8 cellular contexts compared by ENCODE assay signal in the genomic region with DNA sequence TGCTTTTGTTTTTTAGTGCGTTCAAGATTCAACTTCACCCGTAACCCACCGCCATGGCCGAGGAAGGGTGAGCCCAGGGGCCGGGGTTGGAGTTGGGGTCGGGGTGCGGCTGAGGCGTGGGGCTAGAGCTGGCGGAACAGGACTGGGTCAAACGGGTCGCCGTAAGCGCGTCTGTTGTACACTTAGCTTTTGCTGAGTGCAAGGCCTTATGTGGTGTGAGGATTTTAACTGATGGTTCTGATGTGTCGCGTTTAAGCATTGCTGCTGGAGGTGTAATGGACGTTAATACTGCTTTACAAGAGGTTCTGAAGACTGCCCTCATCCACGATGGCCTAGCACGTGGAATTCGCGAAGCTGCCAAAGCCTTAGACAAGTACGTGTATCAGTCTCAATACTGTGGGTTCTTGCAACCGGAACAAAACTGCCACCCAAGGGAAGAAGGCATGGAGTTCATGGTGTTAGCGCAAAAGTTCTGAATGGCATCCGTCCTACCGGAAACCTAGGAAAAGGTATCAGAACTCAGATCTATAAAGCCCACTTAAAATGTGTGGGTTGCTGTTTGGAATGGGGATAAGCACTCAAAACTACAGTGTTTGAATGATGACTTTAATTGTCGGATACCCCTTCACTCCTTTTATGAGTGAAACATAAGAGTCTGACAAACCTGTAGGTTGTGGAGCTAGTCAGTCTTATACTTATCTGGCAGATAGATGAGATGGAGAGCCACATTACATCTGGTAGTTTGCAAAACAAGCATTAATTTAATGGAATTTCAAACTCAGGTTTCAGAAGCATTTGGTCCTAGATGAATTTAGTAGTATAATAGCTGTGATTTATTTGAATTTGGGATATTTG. TPM values are rescaled to one million over a fixed set of nuclear protein-coding genes. Genes with fewer than 3 reads are reported as not detected.
DNase-seq lines count a peak whose midpoint lies in the region; ATAC-seq and TF ChIP-seq lines count a peak whose summit lies in the region.

No MANE protein-coding gene starts in this region.

- peak; percentile 14 for ATAC-seq in GM21737 (IDR thresholded peaks at IDR 0.05; ENCODE audit: unreplicated experiment)
- ATAC-seq in left lung: no peak

- in situ Hi-C loops in Caki2 (cut with HindIII; ENCODE audit: low pct_unique_long_range_greater_than_20kb, low sequenced_read_pairs) (no loop called here), astrocyte of the spinal cord (cut with HindIII; ENCODE audit: low sequenced_read_pairs) (no loop called here)

- H3K27ac ChIP-seq in left lung: peak overlapping the region in 1 of 2 donors; percentile 92
- H3K27ac ChIP-seq in testis: peak overlapping the region; percentile 26 to 44

- H3K4me1 ChIP-seq in left lung: peaks cover 18 to 56% of the 10 kb centered on the region in 2 donors
- peaks cover 13% of the 10 kb centered on the region for H3K4me1 ChIP-seq in testis

- intact Hi-C loops in left lung (cut with DNase I) (no loop called here), testis (cut with DNase I; ENCODE audit: low total_unique reads) (no loop called here)

- WGBS in testis, 2 donors: 0 to 1% methylated on average over 11 to 27 of the region's 27 CpGs

- H3K4me3 ChIP-seq in MG63 (peak overlapping the region; percentile 81), astrocyte of the spinal cord (ENCODE audit: low read depth, low read length) (peak overlapping the region; percentile 100), left lung (peak overlapping the region; percentile 77 to 79), testis (peak overlapping the region; percentile 82 to 99)

- no peak for TF ChIP-seq POLR2A in testis (IDR thresholded peaks at IDR 0.05)

- H3K36me3 ChIP-seq in MG63 (peaks cover 54% of the 10 kb centered on the region), left lung (peaks cover 0 to 45% of the 10 kb centered on the region in 2 donors), testis (ENCODE audit: low read depth, missing control alignments) (no peaks in the 10 kb centered on the region)

- 0 out of 2 replicates have a peak, but pooled peaks cover 3% of the 10 kb centered on the region for H3K9me3 ChIP-seq in MG63
- no peaks in the 10 kb centered on the region for H3K9me3 ChIP-seq in left lung
- no peaks in the 10 kb centered on the region for H3K9me3 ChIP-seq in testis

- no peaks in the 10 kb centered on the region for H3K27me3 ChIP-seq in MG63
- no peaks in the 10 kb centered on the region for H3K27me3 ChIP-seq in left lung
- H3K27me3 ChIP-seq in testis: no peaks in the 10 kb centered on the region

- peak; percentile 8 for DNase-seq in Caki2 (ENCODE audit: low read depth)
- DNase-seq in MG63: no peak
- DNase-seq in astrocyte of the spinal cord (ENCODE audit: low read depth, low spot score): no peak
- DNase-seq in left lung: no peak
- no peak for DNase-seq in testis
- DNase-seq in retina: no peak
- no peak for DNase-seq in NCI-H1092 (lab: John Stamatoyannopoulos, UW)

- TF ChIP-seq CTCF in astrocyte of the spinal cord (IDR thresholded peaks at IDR 0.05; ENCODE audit: low read depth, low read length) (no peak), left lung (IDR thresholded peaks at IDR 0.05) (no peak), testis (IDR thresholded peaks at IDR 0.05) (no peak)

RNA-seq across cellular contexts. Expression of a gene that starts 0.6 kb away (rescaled TPM):
- 1,252 and 1,375 TPM in 2 replicates for total RNA-seq in Caki2 (2014; rRNA removed; shearing (Covaris generic); ENCODE audit: low replicate concordance)
- total RNA-seq in MG63 (2014; rRNA removed; shearing (Covaris generic); ENCODE audit: low replicate concordance): 1,680 and 1,976 TPM in 2 replicates
- total RNA-seq in left lung (1,000 to 10,000 TPM; 1,016 to 1,304 TPM), testis (1,000 to 10,000 TPM in 1 of 2 donors, 100 to 1,000 TPM in 1; 451 to 1,185 TPM)
- polyA plus RNA-seq in testis (ENCODE audit: insufficient read depth, low read depth, low replicate concordance): 1,417 TPM

RNA-seq across cellular contexts. Expression of a gene that starts 16.5 kb away (rescaled TPM):
- 11.7 and 15.5 TPM in 2 replicates for total RNA-seq in Caki2 (2014; rRNA removed; shearing (Covaris generic); ENCODE audit: low replicate concordance)
- total RNA-seq in MG63 (2014; rRNA removed; shearing (Covaris generic); ENCODE audit: low replicate concordance): 7.3 and 34.0 TPM in 2 replicates
- total RNA-seq in left lung (10 to 100 TPM; 10.8 to 15.0 TPM), testis (1 to 10 TPM; 2.4 to 3.6 TPM)
- 7.5 TPM for polyA plus RNA-seq in testis (ENCODE audit: insufficient read depth, low read depth, low replicate concordance)

RNA-seq across cellular contexts. Expression of a gene that starts 57.2 kb away (rescaled TPM):
- total RNA-seq in Caki2 (2014; rRNA removed; shearing (Covaris generic); ENCODE audit: low replicate concordance): not detected in 2 replicates
- not detected in 2 replicates for total RNA-seq in MG63 (2014; rRNA removed; shearing (Covaris generic); ENCODE audit: low replicate concordance)
- total RNA-seq in left lung (10 to 100 TPM in 1 of 2 donors, 1 to 10 TPM in 1; 4.0 to 58.8 TPM), testis (under 1 TPM; 0.31 to 0.47 TPM)
- 2.0 TPM for polyA plus RNA-seq in testis (ENCODE audit: insufficient read depth, low read depth, low replicate concordance)
